In genomic region chrX:11341274-11342256, GRCh38 we compare ENCODE assay signal across 8 cellular contexts. TPM values are rescaled to one million over a fixed set of nuclear protein-coding genes. Genes with fewer than 3 reads are reported as not detected.
DNase-seq lines count a peak whose midpoint lies in the region; ATAC-seq and TF ChIP-seq lines count a peak whose summit lies in the region.
"Had no signal": no experiment of that assay in that cellular context is flagged by ENCODE, and none has a peak within 500 bp of the region (broad histone marks: within the 10 kb centered on the region; RNA-seq: fewer than 3 reads in every experiment).

No MANE protein-coding gene starts in this region.

- ATAC-seq in GM18519 (IDR thresholded peaks at IDR 0.05; ENCODE audit: low FRiP score, unreplicated experiment): peak; percentile 75
- ATAC-seq in HG02610 (IDR thresholded peaks at IDR 0.05; ENCODE audit: unreplicated experiment): peak; percentile 63

- no peaks in the 10 kb centered on the region for H3K4me1 ChIP-seq in ovary (ENCODE audit: insufficient read depth)

- 47 to 56% (median 48%) methylated on average over 11 of the region's 11 CpGs for WGBS in ovary, 3 donors

- no peak overlapping the region for H3K4me3 ChIP-seq in ovary

- H3K36me3 ChIP-seq in ovary: no peaks in the 10 kb centered on the region

- TF ChIP-seq EP300 in ovary (IDR thresholded peaks at IDR 0.05): no peak

- TF ChIP-seq POLR2A in erythroblast (IDR thresholded peaks at IDR 0.05; ENCODE audit: low read length) (no peak), ovary (IDR thresholded peaks at IDR 0.05) (no peak)

- intact Hi-C loops in ovary (cut with DNase I): no loop called here

- no peak for TF ChIP-seq CTCF in ovary (IDR thresholded peaks at IDR 0.05)

- no peaks in the 10 kb centered on the region for H3K27me3 ChIP-seq in ovary

- DNase-seq in NCI-H69 (lab: John Stamatoyannopoulos, UW) (peak; percentile 68), erythroblast (lab: John Stamatoyannopoulos, UW) (peak; percentile 65 to 69), ovary (peak; percentile 56 to 71 (median 64)), GDM1 (lab: John Stamatoyannopoulos, UW) (no peak)
- no peak for DNase-seq in activated T-cell treated with anti-CD3 and anti-CD28 coated beads, Interleukin-2, amount 50 U/mL, for 48 hours

- H3K27ac ChIP-seq in ovary: no peak overlapping the region

- no peaks in the 10 kb centered on the region for H3K9me3 ChIP-seq in ovary

RNA-seq across cellular contexts. Expression of gene AMELX, which starts 48.4 kb away (rescaled TPM):
- not detected for total RNA-seq in ovary
- not detected for polyA plus RNA-seq in ovary
- total RNA-seq: activated CD8-positive, alpha-beta memory T cell treated with anti-CD3 and anti-CD28 coated beads for 36 hours had no signal

Comparison
In these comparisons a context has a peak if more than half of its experiments do, and no peak if none do; other contexts are left out.
1. DNase-seq: peak in NCI-H69 (single experiment), erythroblast (2 of 2) and ovary (5 of 5); none in GDM1 (single experiment) and activated T-cell treated with anti-CD3 and anti-CD28 coated beads, Interleukin-2, amount 50 U/mL, for 48 hours (0 of 2).